ENCODE assay signal across 19 cellular contexts in the genomic region with DNA sequence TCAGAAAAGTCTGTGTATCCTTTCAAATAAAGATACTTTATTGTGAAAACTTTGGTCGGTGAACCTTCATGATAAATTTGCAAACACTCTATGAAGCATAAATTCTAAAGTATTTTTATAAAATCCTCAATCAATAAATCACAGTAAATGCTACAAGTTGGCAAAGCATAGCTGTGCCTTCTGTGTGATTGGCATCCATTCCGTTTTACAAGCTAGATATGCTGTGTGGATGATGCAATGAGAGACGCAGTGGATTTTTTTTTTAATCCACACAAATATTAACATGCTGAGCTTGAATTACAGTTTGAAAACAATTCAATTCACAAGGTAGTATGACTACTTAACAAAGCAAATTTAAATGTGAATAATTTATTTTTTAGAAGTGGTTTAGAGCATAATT.
DNase-seq lines count a peak whose midpoint lies in the region; TF ChIP-seq lines count a peak whose summit lies in the region.
"Had no signal": no experiment of that assay in that cellular context is flagged by ENCODE, and none has a peak within 500 bp of the region (broad histone marks: within the 10 kb centered on the region; RNA-seq: fewer than 3 reads in every experiment).

No MANE protein-coding gene starts in this region.

- H3K9me3 ChIP-seq in A673 (ENCODE audit: low read depth, low read length, poor library complexity, severe bottlenecking) (no peaks in the 10 kb centered on the region), neural cell (ENCODE audit: low read length) (no peaks in the 10 kb centered on the region)
- H3K9me3 ChIP-seq: A549, BLaER1, Caco-2, HAP-1 had no signal

- no peaks in the 10 kb centered on the region for H3K79me2 ChIP-seq in neural cell (replicated peaks; ENCODE audit: insufficient read depth, low read length)

- H3K4me3 ChIP-seq in A673 (ENCODE audit: low read depth, low read length, poor library complexity, severe bottlenecking) (no peak overlapping the region), neural cell (ENCODE audit: low read length) (no peak overlapping the region)
- H3K4me3 ChIP-seq: A549, BLaER1, HAP-1 had no signal

- H3K27ac Mint-ChIP-seq in activated CD4-positive, alpha-beta T cell treated with anti-CD3 and anti-CD28 coated beads, Interleukin-2, amount 10 ng/mL, durations not matched to agents 24 days and 14 days, result no peak overlapping the region
- no peak overlapping the region for H3K27ac Mint-ChIP-seq in activated CD4-positive, alpha-beta memory T cell treated with anti-CD3 and anti-CD28 coated beads for 36 hours
- H3K27ac Mint-ChIP-seq: B cell; CD4-positive, CD25-positive, alpha-beta regulatory T cell; CD8-positive, alpha-beta T cell had no signal

- TF ChIP-seq CTCF in A673 (conservative IDR thresholded peaks at IDR 0.05; ENCODE audit: low read depth, low read length) (no peak), neural cell (IDR thresholded peaks at IDR 0.05; ENCODE audit: poor library complexity, severe bottlenecking) (no peak)

- CTCF ChIA-PET in A673 (lab: Charles Lee) (no interaction called here), HEK293T (lab: Yijun Ruan, JAX) (no interaction called here)
- CTCF ChIA-PET in activated CD4-positive, alpha-beta memory T cell treated with anti-CD3 and anti-CD28 coated beads for 36 hours (lab: Charles Lee), result no interaction called here

- no peak overlapping the region for H3K4me3 Mint-ChIP-seq in activated CD4-positive, alpha-beta T cell treated with anti-CD3 and anti-CD28 coated beads, Interleukin-2, amount 10 ng/mL, durations not matched to agents 24 days and 14 days
- H3K4me3 Mint-ChIP-seq in activated CD4-positive, alpha-beta memory T cell treated with anti-CD3 and anti-CD28 coated beads for 36 hours, result no peak overlapping the region
- H3K4me3 Mint-ChIP-seq: B cell; CD4-positive, CD25-positive, alpha-beta regulatory T cell; CD8-positive, alpha-beta T cell had no signal

- no peaks in the 10 kb centered on the region for H3K27me3 Mint-ChIP-seq in activated CD4-positive, alpha-beta T cell treated with anti-CD3 and anti-CD28 coated beads, Interleukin-2, amount 10 ng/mL, durations not matched to agents 24 days and 14 days
- H3K27me3 Mint-ChIP-seq in activated CD4-positive, alpha-beta memory T cell treated with anti-CD3 and anti-CD28 coated beads for 36 hours, result no peaks in the 10 kb centered on the region
- H3K27me3 Mint-ChIP-seq: B cell; CD4-positive, CD25-positive, alpha-beta regulatory T cell had no signal

- peak overlapping the region; percentile 3 for H3K4me2 ChIP-seq in neural cell (ENCODE audit: low read length)
- H3K4me2 ChIP-seq: A549, BLaER1 had no signal

- no peaks in the 10 kb centered on the region for H3K27me3 ChIP-seq in A673 (replicated peaks; ENCODE audit: insufficient read depth, low read depth, low read length, poor library complexity)
- H3K27me3 ChIP-seq in neural cell (ENCODE audit: insufficient read depth, low read depth, low read length), result no peaks in the 10 kb centered on the region
- H3K27me3 ChIP-seq: BLaER1 had no signal

- peaks cover 9% of the 10 kb centered on the region for H3K4me1 ChIP-seq in A673 (ENCODE audit: insufficient read depth, low read length, poor library complexity, severe bottlenecking)
- H3K4me1 ChIP-seq: A549, BLaER1, Caco-2, HAP-1 had no signal

- H3F3A ChIP-seq in neural cell (ENCODE audit: insufficient read depth, low read length, poor library complexity, severe bottlenecking), result no peaks in the 10 kb centered on the region

- no peak overlapping the region for H3K9ac ChIP-seq in neural cell (ENCODE audit: low read length)
- H3K9ac ChIP-seq: BLaER1 had no signal

- no TSS peak for BruUV-seq in A673 (replicated peaks; lab: Mats Ljungman, UMichigan)

- TF ChIP-seq EP300 in neural cell (conservative IDR thresholded peaks at IDR 0.05; ENCODE audit: poor library complexity, severe bottlenecking), result no peak

- H3K27ac ChIP-seq in A673 (ENCODE audit: low read depth, low read length, poor library complexity, severe bottlenecking) (no peak overlapping the region), neural cell (ENCODE audit: low read length) (no peak overlapping the region)
- H3K27ac ChIP-seq: A549, BLaER1, C4-2B had no signal

- DNase-seq in A673 (ENCODE audit: low spot score) (peak; percentile 10), HEK293T (ENCODE audit: extremely low spot score) (no peak), NCI-H446 treated with DMSO at 0.1 percent for 48 hours (lab: John Stamatoyannopoulos, UW) (peak; percentile 7), iPS-NIHi11 (ENCODE audit: low spot score) (no peak)
- DNase-seq in activated CD4-positive, alpha-beta T cell treated with anti-CD3 and anti-CD28 coated beads, Interleukin-2, amount 10 ng/mL, durations not matched to agents 24 days and 14 days, result no peak
- no peak for DNase-seq in activated CD4-positive, alpha-beta memory T cell treated with anti-CD3 and anti-CD28 coated beads for 36 hours
- DNase-seq: 8988T; Caco-2; CD4-positive, CD25-positive, alpha-beta regulatory T cell; CD8-positive, alpha-beta T cell; DMS153; DND-41; GOT3 had no signal

- intact Hi-C loops in A673 (cut with micrococcal nuclease; ENCODE audit: unreplicated experiment), result no loop called here
- intact Hi-C loops in activated CD4-positive, alpha-beta T cell treated with anti-CD3 and anti-CD28 coated beads, Interleukin-2, amount 10 ng/mL, durations not matched to agents 24 days and 14 days (cut with micrococcal nuclease), result no loop called here
- intact Hi-C loops in activated CD4-positive, alpha-beta memory T cell treated with anti-CD3 and anti-CD28 coated beads for 36 hours (cut with micrococcal nuclease), result no loop called here

- H3K36me3 Mint-ChIP-seq in activated CD4-positive, alpha-beta T cell treated with anti-CD3 and anti-CD28 coated beads, Interleukin-2, amount 10 ng/mL, durations not matched to agents 24 days and 14 days (ENCODE audit: low read depth), result no peaks in the 10 kb centered on the region
- H3K36me3 Mint-ChIP-seq in activated CD4-positive, alpha-beta memory T cell treated with anti-CD3 and anti-CD28 coated beads for 36 hours, result no peaks in the 10 kb centered on the region
- H3K36me3 Mint-ChIP-seq: CD4-positive, CD25-positive, alpha-beta regulatory T cell; CD8-positive, alpha-beta T cell had no signal

- TF ChIP-seq RAD21 in neural cell (conservative IDR thresholded peaks at IDR 0.05), result no peak

- H3K36me3 ChIP-seq in A673 (ENCODE audit: insufficient read depth, low read length, poor library complexity, severe bottlenecking), result no peaks in the 10 kb centered on the region
- no peaks in the 10 kb centered on the region for H3K36me3 ChIP-seq in neural cell (ENCODE audit: insufficient read depth, low read length)
- H3K36me3 ChIP-seq: BLaER1, HAP-1 had no signal

- H4K20me1 ChIP-seq in neural cell (ENCODE audit: insufficient read depth), result no peaks in the 10 kb centered on the region
- H4K20me1 ChIP-seq: BLaER1 had no signal

- no peaks in the 10 kb centered on the region for H3K9me3 Mint-ChIP-seq in activated CD4-positive, alpha-beta T cell treated with anti-CD3 and anti-CD28 coated beads, Interleukin-2, amount 10 ng/mL, durations not matched to agents 24 days and 14 days
- H3K9me3 Mint-ChIP-seq in activated CD4-positive, alpha-beta memory T cell treated with anti-CD3 and anti-CD28 coated beads for 36 hours, result no peaks in the 10 kb centered on the region

- no peak overlapping the region for H2AFZ ChIP-seq in neural cell (ENCODE audit: low read depth, low read length)

- POLR2A ChIA-PET in A673 (lab: Charles Lee; ENCODE audit: low non-redundant PET) (no interaction called here), HEK293T (lab: Yijun Ruan, JAX) (no interaction called here)
- POLR2A ChIA-PET in activated CD4-positive, alpha-beta memory T cell treated with anti-CD3 and anti-CD28 coated beads for 36 hours (lab: Charles Lee), result no interaction called here

- H3K4me1 Mint-ChIP-seq in activated CD4-positive, alpha-beta T cell treated with anti-CD3 and anti-CD28 coated beads, Interleukin-2, amount 10 ng/mL, durations not matched to agents 24 days and 14 days, result no peaks in the 10 kb centered on the region
- H3K4me1 Mint-ChIP-seq in activated CD4-positive, alpha-beta memory T cell treated with anti-CD3 and anti-CD28 coated beads for 36 hours (ENCODE audit: low read depth), result no peaks in the 10 kb centered on the region
- H3K4me1 Mint-ChIP-seq: B cell; CD4-positive, CD25-positive, alpha-beta regulatory T cell had no signal

- H3K9me2 ChIP-seq in neural cell (ENCODE audit: insufficient read depth, low read length), result no peaks in the 10 kb centered on the region

TF ChIP-seq in HEK293T, 16 proteins besides CTCF, POLR2A, EP300 and RAD21:
- TF ChIP-seq LEF1 (IDR thresholded peaks at IDR 0.05; ENCODE audit: borderline replicate concordance), result no peak
- peak; percentile 57; the same call in 1 of the 2 replicates for TF ChIP-seq PKNOX1 (IDR thresholded peaks at IDR 0.05)
- no peak for TF ChIP-seq ARNT (IDR thresholded peaks at IDR 0.05)

TF ChIP-seq in neural cell, 6 proteins besides CTCF, POLR2A, EP300 and RAD21 (continues in another document):
- no peak for TF ChIP-seq POLR2AphosphoS5 (IDR thresholded peaks at IDR 0.05)
- TF ChIP-seq EZH2 (IDR thresholded peaks at IDR 0.05; ENCODE audit: borderline replicate concordance, insufficient read depth, low read length, poor library complexity, severe bottlenecking), result no peak
- TF ChIP-seq TAF1 (IDR thresholded peaks at IDR 0.05; ENCODE audit: low read depth), result no peak
- TF ChIP-seq SMC3 (conservative IDR thresholded peaks at IDR 0.05; ENCODE audit: poor library complexity), result no peak

Comparison
In these comparisons a context has a peak if more than half of its experiments do, and no peak if none do; other contexts are left out.
1. DNase-seq: peak in A673 (single experiment) and NCI-H446 treated with DMSO at 0.1 percent for 48 hours (single experiment); none in HEK293T (single experiment), activated CD4-positive, alpha-beta T cell treated with anti-CD3 and anti-CD28 coated beads, Interleukin-2, amount 10 ng/mL, durations not matched to agents 24 days and 14 days (single experiment), iPS-NIHi11 (single experiment) and activated CD4-positive, alpha-beta memory T cell treated with anti-CD3 and anti-CD28 coated beads for 36 hours (single experiment).